ENCODE assay signal across 27 cellular contexts in the genomic region with DNA sequence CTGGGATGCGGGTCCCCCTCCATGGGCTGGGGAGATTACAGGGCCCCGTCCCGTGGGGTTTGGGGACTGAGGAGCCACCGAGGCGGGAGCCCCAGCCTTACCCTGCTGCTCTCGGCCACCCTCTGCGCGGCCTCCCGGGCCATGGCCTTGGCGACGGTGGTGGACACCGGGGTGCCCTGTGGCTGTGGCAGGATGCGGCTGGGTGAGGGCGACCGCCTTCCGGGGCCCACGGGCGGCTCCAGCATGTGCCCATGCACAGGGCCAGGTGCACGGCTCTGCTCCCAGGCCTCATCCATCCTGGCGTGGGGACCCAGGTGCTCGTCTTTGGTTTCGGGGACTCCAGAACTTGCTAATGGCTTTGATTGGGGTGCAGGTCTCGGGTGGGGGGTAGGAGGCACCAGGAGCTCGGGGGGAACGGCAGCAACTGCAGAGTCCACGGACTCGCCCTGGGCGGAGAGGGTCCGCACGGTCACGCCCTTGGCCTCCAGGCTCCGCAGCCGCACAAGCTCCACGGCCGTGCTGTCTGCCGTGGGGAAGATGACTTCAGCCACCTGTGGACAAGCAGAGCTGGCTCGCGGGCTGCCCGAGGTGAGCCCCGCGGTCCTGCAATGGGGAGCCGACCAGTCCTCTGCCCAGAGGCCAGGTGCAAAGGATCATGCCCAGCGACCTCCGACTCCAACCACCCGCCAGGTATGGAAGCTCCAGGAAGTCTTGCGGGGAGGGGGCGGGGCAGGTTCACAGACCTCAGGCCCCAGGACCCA.
"Had no signal": no experiment of that assay in that cellular context is flagged by ENCODE, and none has a peak within 500 bp of the region (broad histone marks: within the 10 kb centered on the region; RNA-seq: fewer than 3 reads in every experiment).

No MANE protein-coding gene starts in this region.

- DNase-seq: activated CD4-positive, alpha-beta T cell treated with anti-CD3 and anti-CD28 coated beads for 4 hours; activated CD4-positive, alpha-beta T cell treated with anti-CD3 and anti-CD28 coated beads, Interleukin-2, amount 50 U/mL, for 4 hours; activated gamma-delta T cell treated with Interleukin-2 at 50 U/mL for 16 hours; activated T-cell treated with anti-CD3 and anti-CD28 coated beads, Interleukin-2, amount 50 U/mL, for 1 hour; effector memory CD8-positive, alpha-beta T cell; erythroblast; gastrocnemius medialis; islet precursor cell; mesendoderm; retina; stimulated activated CD4-positive, alpha-beta T cell treated with anti-CD3 and anti-CD28 coated beads, Interleukin-15, amount 100 ng/mL, for 24 hours; stimulated activated CD4-positive, alpha-beta T cell treated with anti-CD3 and anti-CD28 coated beads, Interleukin-2, amount 100 ng/mL, for 24 hours; stimulated activated naive B cell treated with anti-CD40 and anti-IgM and Interleukin-4, amounts not matched to agents 10 μg/mL and 1 μg/mL and 100 μg/mL, for 72 hours; trophoblast cell; uterus had no signal

- H3K4me1 Mint-ChIP-seq: stimulated activated naive B cell treated with anti-CD40 and anti-IgM and Interleukin-4, amounts not matched to agents 10 μg/mL and 1 μg/mL and 100 μg/mL, for 72 hours had no signal

- H3K36me3 ChIP-seq: gastrocnemius medialis, prostate gland, thoracic aorta, uterus had no signal

- H3K27me3 ChIP-seq: gastrocnemius medialis, hepatocyte, uterus had no signal

- H3K9me3 ChIP-seq: gastrocnemius medialis, mucosa of descending colon, prostate gland, thoracic aorta, uterus had no signal

- H3K36me3 Mint-ChIP-seq: activated naive CD4-positive, alpha-beta T cell treated with anti-CD3 and anti-CD28 coated beads, Interleukin-2, amount 50 U/mL, for 72 hours; natural killer cell treated with Interleukin-12 subunit alpha and Interleukin-12 subunit beta and Interleukin-15 and Interleukin-18, amount 100 ng/mL, for 72 hours; stimulated activated naive B cell treated with anti-CD40 and anti-IgM and Interleukin-4, amounts not matched to agents 10 μg/mL and 1 μg/mL and 100 μg/mL, for 72 hours had no signal

- H3K27me3 Mint-ChIP-seq: effector memory CD8-positive, alpha-beta T cell; natural killer cell treated with Interleukin-12 subunit alpha and Interleukin-12 subunit beta and Interleukin-15 and Interleukin-18, amount 100 ng/mL, for 72 hours; stimulated activated naive B cell treated with anti-CD40 and anti-IgM and Interleukin-4, amounts not matched to agents 10 μg/mL and 1 μg/mL and 100 μg/mL, for 72 hours had no signal

- H3K4me1 ChIP-seq: gastrocnemius medialis, prostate gland, uterus had no signal

- H3K27ac Mint-ChIP-seq: activated T-helper 1 cell treated with anti-CD3 and anti-CD28 coated beads, Interleukin-12 subunit alpha, Interleukin-12 subunit beta, Interleukin-2, Interleukin-4 antibody, amounts not matched to agents 30 ng/mL and 10 ng/mL and 1 ng/mL, durations not matched to agents 14 hours and 24 hours and 36 hours; effector memory CD8-positive, alpha-beta T cell; natural killer cell treated with Interleukin-12 subunit alpha and Interleukin-12 subunit beta and Interleukin-15 and Interleukin-18, amount 100 ng/mL, for 72 hours; stimulated activated naive B cell treated with anti-CD40 and anti-IgM and Interleukin-4, amounts not matched to agents 10 μg/mL and 1 μg/mL and 100 μg/mL, for 72 hours had no signal

- H3K4me3 Mint-ChIP-seq: activated T-helper 1 cell treated with anti-CD3 and anti-CD28 coated beads, Interleukin-12 subunit alpha, Interleukin-12 subunit beta, Interleukin-2, Interleukin-4 antibody, amounts not matched to agents 30 ng/mL and 10 ng/mL and 1 ng/mL, durations not matched to agents 14 hours and 24 hours and 36 hours; effector memory CD8-positive, alpha-beta T cell; natural killer cell treated with Interleukin-12 subunit alpha and Interleukin-12 subunit beta and Interleukin-15 and Interleukin-18, amount 100 ng/mL, for 72 hours; stimulated activated naive B cell treated with anti-CD40 and anti-IgM and Interleukin-4, amounts not matched to agents 10 μg/mL and 1 μg/mL and 100 μg/mL, for 72 hours had no signal

- ATAC-seq: activated naive CD4-positive, alpha-beta T cell treated with anti-CD3 and anti-CD28 coated beads, Interleukin-2, amount 50 U/mL, for 72 hours; effector memory CD8-positive, alpha-beta T cell; gastrocnemius medialis; left colon; mucosa of descending colon; stimulated activated naive B cell treated with anti-CD40 and anti-IgM and Interleukin-4, amounts not matched to agents 10 μg/mL and 1 μg/mL and 100 μg/mL, for 72 hours had no signal

- H3K27ac ChIP-seq: coronary artery, gastrocnemius medialis, hepatocyte, prostate gland, thoracic aorta, uterus, VCaP had no signal

- H3K4me3 ChIP-seq: coronary artery, gastrocnemius medialis, hepatocyte, lung, mucosa of descending colon, prostate gland, smooth muscle cell, thoracic aorta, uterus had no signal
